Comparison of ENCODE assay signal across 20 cellular contexts in the genomic region with DNA sequence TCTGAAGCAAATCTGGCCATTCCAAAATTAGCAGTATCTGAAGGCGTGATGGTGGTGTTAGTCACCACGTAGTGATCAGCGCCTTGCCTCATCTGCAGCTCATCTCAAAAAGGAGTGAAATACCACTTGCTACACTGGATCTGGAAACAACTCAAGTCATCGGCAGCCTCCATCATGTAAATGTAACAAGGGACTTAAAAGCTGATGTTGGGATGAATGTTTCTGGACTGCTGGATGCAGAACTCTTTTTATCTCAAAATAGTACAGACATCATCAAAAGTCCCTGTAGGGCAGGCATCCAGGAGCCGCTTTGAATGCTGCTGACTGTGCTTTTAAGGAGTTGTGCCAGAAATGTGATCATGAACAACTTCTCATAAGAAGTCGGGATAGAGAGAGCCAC. TPM values are rescaled to one million over a fixed set of nuclear protein-coding genes. Genes with fewer than 3 reads are reported as not detected.
DNase-seq lines count a peak whose midpoint lies in the region; ATAC-seq lines count a peak whose summit lies in the region.
"Had no signal": no experiment of that assay in that cellular context is flagged by ENCODE, and none has a peak within 500 bp of the region (broad histone marks: within the 10 kb centered on the region; RNA-seq: fewer than 3 reads in every experiment).

No MANE protein-coding gene starts in this region.

- peak overlapping the region; percentile 40 for H3K4me3 ChIP-seq in GM23248
- H3K4me3 ChIP-seq: ascending aorta, BLaER1, thyroid gland had no signal

- H3K36me3 ChIP-seq in GM23248 (ENCODE audit: low read depth): no peaks in the 10 kb centered on the region
- H3K36me3 ChIP-seq: ascending aorta, BLaER1, thyroid gland had no signal

- peaks cover 23% of the 10 kb centered on the region for H3K27me3 Mint-ChIP-seq in activated T-cell treated with anti-CD3 and anti-CD28 coated beads, Interleukin-2, amount 50 U/mL, for 24 hours

- peaks cover 27% of the 10 kb centered on the region for H3K4me1 ChIP-seq in GM23248 (ENCODE audit: insufficient read depth)
- H3K4me1 ChIP-seq: ascending aorta, BLaER1 had no signal

- no peak overlapping the region for H3K27ac Mint-ChIP-seq in activated T-cell treated with anti-CD3 and anti-CD28 coated beads, Interleukin-2, amount 50 U/mL, for 24 hours
- H3K27ac Mint-ChIP-seq: stimulated activated memory B cell treated with anti-CD40 and anti-IgM and Interleukin-4, amounts not matched to agents 10 μg/mL and 1 μg/mL and 100 μg/mL, for 72 hours had no signal

- no peaks in the 10 kb centered on the region for H3K9me3 Mint-ChIP-seq in activated T-cell treated with anti-CD3 and anti-CD28 coated beads, Interleukin-2, amount 50 U/mL, for 24 hours
- H3K9me3 Mint-ChIP-seq: stimulated activated memory B cell treated with anti-CD40 and anti-IgM and Interleukin-4, amounts not matched to agents 10 μg/mL and 1 μg/mL and 100 μg/mL, for 72 hours had no signal

- no peaks in the 10 kb centered on the region for H3K4me1 Mint-ChIP-seq in activated T-cell treated with anti-CD3 and anti-CD28 coated beads, Interleukin-2, amount 50 U/mL, for 24 hours (ENCODE audit: low read depth)
- H3K4me1 Mint-ChIP-seq: neural crest cell; stimulated activated memory B cell treated with anti-CD40 and anti-IgM and Interleukin-4, amounts not matched to agents 10 μg/mL and 1 μg/mL and 100 μg/mL, for 72 hours had no signal

- H3K9me2 ChIP-seq in GM23248 (ENCODE audit: insufficient read depth): no peaks in the 10 kb centered on the region

- H2AFZ ChIP-seq in GM23248: no peak overlapping the region; the same call in 1 of the 2 replicates

- H3K9ac ChIP-seq in GM23248: no peak overlapping the region
- H3K9ac ChIP-seq: BLaER1 had no signal

- H3K27me3 ChIP-seq in GM23248 (replicated peaks; ENCODE audit: insufficient read depth): no peaks in the 10 kb centered on the region; the same call in 1 of the 2 replicates
- H3K27me3 ChIP-seq: ascending aorta, BLaER1, thyroid gland had no signal

- peak overlapping the region; percentile 56 for H3K4me2 ChIP-seq in GM23248 (ENCODE audit: unreplicated experiment)
- H3K4me2 ChIP-seq: BLaER1 had no signal

- H3K4me3 Mint-ChIP-seq in activated T-cell treated with anti-CD3 and anti-CD28 coated beads, Interleukin-2, amount 50 U/mL, for 24 hours: no peak overlapping the region
- H3K4me3 Mint-ChIP-seq: neural crest cell; stimulated activated memory B cell treated with anti-CD40 and anti-IgM and Interleukin-4, amounts not matched to agents 10 μg/mL and 1 μg/mL and 100 μg/mL, for 72 hours had no signal

- H3K27ac ChIP-seq in GM23248: no peak overlapping the region
- H3K27ac ChIP-seq: ascending aorta, BLaER1, thyroid gland had no signal

- in situ Hi-C loops in GM23248 (cut with MboI): no loop called here

- peak; percentile 37 for ATAC-seq in esophagus mucosa
- ATAC-seq: stimulated activated memory B cell treated with anti-CD40 and anti-IgM and Interleukin-4, amounts not matched to agents 10 μg/mL and 1 μg/mL and 100 μg/mL, for 72 hours had no signal

- H4K20me1 ChIP-seq in GM23248 (ENCODE audit: insufficient read depth): no peaks in the 10 kb centered on the region
- H4K20me1 ChIP-seq: BLaER1 had no signal

- 0 to 2% methylated on average over 6 of the region's 6 CpGs for WGBS in GM23248 (ENCODE audit: low coverage in 1 of 2, low lambda C conversion rate in 2 of 2, missing lambda C conversion rate in 2 of 2), 2 experiments

- no peaks in the 10 kb centered on the region for H3K9me3 ChIP-seq in GM23248 (ENCODE audit: low read depth)
- H3K9me3 ChIP-seq: ascending aorta, BLaER1, thyroid gland had no signal

- DNase-seq in GM23248: peak; percentile 90
- peak; percentile 38 for DNase-seq in RKO (ENCODE audit: low spot score)
- DNase-seq in occipital lobe (lab: John Stamatoyannopoulos, UW): peak; percentile 32
- no peak for DNase-seq in medulla oblongata (ENCODE audit: extremely low spot score)
- DNase-seq in OCI-M2 (lab: John Stamatoyannopoulos, UW; ENCODE audit: unreplicated experiment): no peak
- DNase-seq in ureter (ENCODE audit: low spot score): no peak
- no peak for DNase-seq in activated T-cell treated with anti-CD3 and anti-CD28 coated beads, Interleukin-2, amount 50 U/mL, for 24 hours
- DNase-seq: activated CD4-positive, alpha-beta T cell treated with anti-CD3 and anti-CD28 coated beads for 48 hours; activated CD8-positive, alpha-beta memory T cell treated with anti-CD3 and anti-CD28 coated beads, Interleukin-2, amount 50 U/mL, for 48 hours; kidney; mesendoderm; NCI-H1092 treated with DMSO at 0.1 percent for 48 hours; NCI-H2081 treated with DMSO at 0.1 percent for 48 hours; NCI-H524 had no signal

- H3K36me3 Mint-ChIP-seq in activated T-cell treated with anti-CD3 and anti-CD28 coated beads, Interleukin-2, amount 50 U/mL, for 24 hours (ENCODE audit: low read depth): no peaks in the 10 kb centered on the region
- H3K36me3 Mint-ChIP-seq: stimulated activated memory B cell treated with anti-CD40 and anti-IgM and Interleukin-4, amounts not matched to agents 10 μg/mL and 1 μg/mL and 100 μg/mL, for 72 hours had no signal

- no peaks in the 10 kb centered on the region for H3K79me2 ChIP-seq in GM23248 (ENCODE audit: insufficient read depth)

- peaks cover 43% of the 10 kb centered on the region for H3F3A ChIP-seq in GM23248 (ENCODE audit: insufficient read depth)

RNA-seq across cellular contexts. Expression of gene APLP2, which starts 14.1 kb away (rescaled TPM):
- 390 and 457 TPM in 2 replicates for total RNA-seq in GM23248 (2014; rRNA removed; shearing (Covaris generic))
- 366 and 377 TPM in 2 replicates for polyA plus RNA-seq in GM23248 (2016; fragmentation: Nextera tagmentation; extraction: Ambion mirVana)
- 124 TPM for total RNA-seq in esophagus mucosa
- total RNA-seq in occipital lobe: 220 TPM
- 318 TPM for total RNA-seq in ureter

RNA-seq across cellular contexts. Expression of gene PRDM10, which starts 53.0 kb away (rescaled TPM):
- total RNA-seq in GM23248 (2014; rRNA removed; shearing (Covaris generic)): 4.6 and 5.7 TPM in 2 replicates
- 2.9 TPM in 2 replicates for polyA plus RNA-seq in GM23248 (2016; fragmentation: Nextera tagmentation; extraction: Ambion mirVana)
- total RNA-seq in esophagus mucosa (10.0 TPM), occipital lobe (13.6 TPM), ureter (10.3 TPM)

Comparison
In these comparisons a context has a peak if more than half of its experiments do, and no peak if none do; other contexts are left out.
1. DNase-seq: peak in GM23248 (single experiment), RKO (single experiment) and occipital lobe (single experiment); none in medulla oblongata (single experiment), OCI-M2 (single experiment), ureter (single experiment) and activated T-cell treated with anti-CD3 and anti-CD28 coated beads, Interleukin-2, amount 50 U/mL, for 24 hours (single experiment).